ENCODE assay signal across 10 cellular contexts in genomic region chr14:32657081-32657480, GRCh38.
DNase-seq lines count a peak whose midpoint lies in the region; ATAC-seq, FAIRE-seq and TF ChIP-seq lines count a peak whose summit lies in the region.
"Had no signal": no experiment of that assay in that cellular context is flagged by ENCODE, and none has a peak within 500 bp of the region (broad histone marks: within the 10 kb centered on the region; RNA-seq: fewer than 3 reads in every experiment).

No MANE protein-coding gene starts in this region.

- no peak for FAIRE-seq in frontal cortex (lab: Jason Lieb, UNC)

- H3K4me3 ChIP-seq in right cardiac atrium (ENCODE audit: low read length) (no peak overlapping the region), upper lobe of right lung (no peak overlapping the region)
- H3K4me3 ChIP-seq: body of pancreas had no signal

- no peaks in the 10 kb centered on the region for H3K36me3 ChIP-seq in upper lobe of right lung

- peak overlapping the region; percentile 7 for H3K27ac ChIP-seq in right cardiac atrium (ENCODE audit: low read length)
- H3K27ac ChIP-seq in upper lobe of right lung: no peak overlapping the region
- H3K27ac ChIP-seq: body of pancreas had no signal

- DNase-seq in NCI-H2171 treated with DMSO at 0.1 percent for 48 hours (lab: John Stamatoyannopoulos, UW) (peak; percentile 6), NCI-H2171 (lab: John Stamatoyannopoulos, UW) (no peak), RPMI8226 (peak; percentile 33), right cardiac atrium (peak in 1 of 3 donors; percentile 15), upper lobe of right lung (no peak), HK-2 (ENCODE audit: unreplicated experiment) (no peak), frontal cortex (ENCODE audit: low spot score in 2 of 2) (no peak)
- DNase-seq: NCI-H1417 had no signal

- ATAC-seq in right cardiac atrium: peak; percentile 53 to 55
- peak; percentile 81 for ATAC-seq in upper lobe of right lung
- ATAC-seq in HG03354 (IDR thresholded peaks at IDR 0.05; ENCODE audit: poor library complexity, severe bottlenecking, unreplicated experiment): no peak
- ATAC-seq: body of pancreas had no signal

- TF ChIP-seq CTCF in upper lobe of right lung (IDR thresholded peaks at IDR 0.05): no peak

- H3K9me3 ChIP-seq in right cardiac atrium (ENCODE audit: control insufficient read depth, low read length): no peaks in the 10 kb centered on the region
- no peaks in the 10 kb centered on the region for H3K9me3 ChIP-seq in upper lobe of right lung
- H3K9me3 ChIP-seq: body of pancreas had no signal

- H3K27me3 ChIP-seq in right cardiac atrium (ENCODE audit: control insufficient read depth, insufficient read depth): no peaks in the 10 kb centered on the region
- no peaks in the 10 kb centered on the region for H3K27me3 ChIP-seq in upper lobe of right lung
- H3K27me3 ChIP-seq: body of pancreas had no signal

- intact Hi-C loops in right cardiac atrium (cut with DNase I) (no loop called here), upper lobe of right lung (cut with DNase I) (no loop called here)

- 48% methylated on average over 4 of the region's 4 CpGs for WGBS in right cardiac atrium

- H3K4me1 ChIP-seq in right cardiac atrium (ENCODE audit: control insufficient read depth, insufficient read depth, low read length) (peaks cover 3% of the 10 kb centered on the region), upper lobe of right lung (no peaks in the 10 kb centered on the region)
- H3K4me1 ChIP-seq: body of pancreas had no signal

Comparison
In these comparisons a context has a peak if more than half of its experiments do, and no peak if none do; other contexts are left out.
1. DNase-seq: peak in NCI-H2171 treated with DMSO at 0.1 percent for 48 hours (single experiment) and RPMI8226 (single experiment); none in NCI-H2171 (single experiment), upper lobe of right lung (single experiment), HK-2 (single experiment) and frontal cortex (0 of 2).